8 cellular contexts compared by ENCODE assay signal in the genomic region with DNA sequence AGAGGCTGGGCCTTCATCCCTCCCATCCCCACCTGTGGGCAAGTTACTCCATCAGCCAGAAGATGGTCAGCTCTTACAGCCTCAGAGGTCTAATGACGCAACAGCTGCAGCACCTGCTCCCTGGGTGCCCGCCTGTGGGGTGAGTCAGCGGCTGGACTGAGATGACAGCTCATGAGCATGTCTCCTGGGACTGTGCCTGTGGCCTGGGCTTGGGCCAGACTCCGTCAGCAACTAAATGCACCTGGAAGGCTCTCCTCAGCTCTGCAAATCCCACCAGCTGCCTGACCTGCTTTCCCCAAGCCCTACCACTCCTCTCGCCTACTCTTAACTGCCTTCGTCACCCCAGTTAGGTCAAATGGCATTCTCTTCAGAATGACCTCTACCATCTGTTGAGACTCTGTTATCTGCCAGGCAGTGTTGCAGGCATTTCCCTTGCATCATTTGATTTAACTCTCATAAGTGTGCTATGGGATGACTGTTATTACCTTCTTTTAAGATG. TPM values are rescaled to one million over a fixed set of nuclear protein-coding genes. Genes with fewer than 3 reads are reported as not detected.
DNase-seq lines count a peak whose midpoint lies in the region; ATAC-seq, FAIRE-seq and TF ChIP-seq lines count a peak whose summit lies in the region.

No MANE protein-coding gene starts in this region.

- no peak for FAIRE-seq in frontal cortex (lab: Jason Lieb, UNC)

- no peaks in the 10 kb centered on the region for H3K79me2 ChIP-seq in mesendoderm (ENCODE audit: control insufficient read depth, insufficient read depth, low read length)

- TF ChIP-seq CTCF in BE2C (IDR thresholded peaks at IDR 0.05; ENCODE audit: low read depth, low read length) = no peak
- no peak for TF ChIP-seq CTCF in choroid plexus epithelial cell (conservative IDR thresholded peaks at IDR 0.05; ENCODE audit: low read depth, low read length)

- H3K27ac ChIP-seq in mesendoderm (ENCODE audit: low read depth, low read length) = no peak overlapping the region

- no peak overlapping the region for H3K4ac ChIP-seq in mesendoderm (ENCODE audit: low read depth, low read length)

- H4K5ac ChIP-seq in mesendoderm (ENCODE audit: low read length) = no peak overlapping the region

- no peak overlapping the region for H3K18ac ChIP-seq in mesendoderm (ENCODE audit: low read length)

- H3K9me3 ChIP-seq in BE2C = no peaks in the 10 kb centered on the region

- H3K23ac ChIP-seq in mesendoderm (ENCODE audit: low read length) = no peak overlapping the region

- H2BK5ac ChIP-seq in mesendoderm (ENCODE audit: low read length) = no peak overlapping the region

- H3K4me2 ChIP-seq in mesendoderm (ENCODE audit: low read length) = no peak overlapping the region

- no CpG with 5 or more reads among the region's 6 CpGs for WGBS in mesendoderm (ENCODE audit: extremely low coverage, insufficient coverage, low lambda C conversion rate)

- H3K4me3 ChIP-seq in BE2C (ENCODE audit: low read depth, low read length) (no peak overlapping the region), choroid plexus epithelial cell (ENCODE audit: low read depth, low read length) (no peak overlapping the region), mesendoderm (ENCODE audit: low read length) (no peak overlapping the region)

- no peak overlapping the region for H2BK15ac ChIP-seq in mesendoderm (replicated peaks; ENCODE audit: low read depth)

- peaks cover 75 to 84% of the 10 kb centered on the region in 2 donors for H3K27me3 Mint-ChIP-seq in stimulated activated naive B cell treated with anti-CD40 and anti-IgM and Interleukin-4, amounts not matched to agents 10 μg/mL and 1 μg/mL and 100 μg/mL, for 72 hours

- ATAC-seq in GM21786 (IDR thresholded peaks at IDR 0.05; ENCODE audit: unreplicated experiment) = peak; percentile 84
- peak; percentile 95 to 96 for ATAC-seq in stimulated activated naive B cell treated with anti-CD40 and anti-IgM and Interleukin-4, amounts not matched to agents 10 μg/mL and 1 μg/mL and 100 μg/mL, for 72 hours (replicated peaks)
- ATAC-seq in GM19035 (IDR thresholded peaks at IDR 0.05; ENCODE audit: unreplicated experiment) = no peak

- no peaks in the 10 kb centered on the region for H3K79me1 ChIP-seq in mesendoderm (ENCODE audit: low read length)

- no peak overlapping the region for H4K8ac ChIP-seq in mesendoderm (ENCODE audit: low read depth, low read length)

- DNase-seq in BE2C (peak; percentile 89), NAMALWA (ENCODE audit: low spot score) (peak; percentile 91), choroid plexus epithelial cell (ENCODE audit: low read depth) (peak; percentile 93), mesendoderm (no peak), frontal cortex (ENCODE audit: low spot score in 2 of 2) (no peak)
- DNase-seq in stimulated activated naive B cell treated with anti-CD40 and anti-IgM and Interleukin-4, amounts not matched to agents 10 μg/mL and 1 μg/mL and 100 μg/mL, for 72 hours = peak; percentile 79

- H3K27ac Mint-ChIP-seq in stimulated activated naive B cell treated with anti-CD40 and anti-IgM and Interleukin-4, amounts not matched to agents 10 μg/mL and 1 μg/mL and 100 μg/mL, for 72 hours = peak overlapping the region; percentile 33

- H3K9me3 Mint-ChIP-seq in stimulated activated naive B cell treated with anti-CD40 and anti-IgM and Interleukin-4, amounts not matched to agents 10 μg/mL and 1 μg/mL and 100 μg/mL, for 72 hours = no peaks in the 10 kb centered on the region

- H3K56ac ChIP-seq in mesendoderm (ENCODE audit: low read length) = no peak overlapping the region

- no peak overlapping the region for H3K9ac ChIP-seq in mesendoderm (ENCODE audit: low read length)

- H2AK5ac ChIP-seq in mesendoderm (ENCODE audit: low read length) = no peak overlapping the region

- H3K27me3 ChIP-seq in BE2C (no peaks in the 10 kb centered on the region), mesendoderm (ENCODE audit: insufficient read depth, low read length, poor library complexity) (no peaks in the 10 kb centered on the region)

- H3K36me3 Mint-ChIP-seq in stimulated activated naive B cell treated with anti-CD40 and anti-IgM and Interleukin-4, amounts not matched to agents 10 μg/mL and 1 μg/mL and 100 μg/mL, for 72 hours = no peaks in the 10 kb centered on the region

- no peaks in the 10 kb centered on the region for H3K36me3 ChIP-seq in BE2C
- no peaks in the 10 kb centered on the region for H3K36me3 ChIP-seq in mesendoderm (ENCODE audit: control insufficient read depth, insufficient read depth, low read length)

- no peak overlapping the region for H2BK120ac ChIP-seq in mesendoderm (ENCODE audit: low read depth, low read length)

- H3K4me1 ChIP-seq in BE2C (peaks cover 18% of the 10 kb centered on the region), mesendoderm (ENCODE audit: control insufficient read depth, low read depth, low read length) (no peaks in the 10 kb centered on the region)

- H3K4me1 Mint-ChIP-seq in stimulated activated naive B cell treated with anti-CD40 and anti-IgM and Interleukin-4, amounts not matched to agents 10 μg/mL and 1 μg/mL and 100 μg/mL, for 72 hours = peaks cover 7 to 8% of the 10 kb centered on the region in 2 donors

- H3K4me3 Mint-ChIP-seq in stimulated activated naive B cell treated with anti-CD40 and anti-IgM and Interleukin-4, amounts not matched to agents 10 μg/mL and 1 μg/mL and 100 μg/mL, for 72 hours = no peak overlapping the region

RNA-seq across cellular contexts. Expression of gene ETS2, which starts 47.7 kb away (rescaled TPM):
- 21.9 TPM for polyA plus RNA-seq in BE2C (2012; ENCODE audit: insufficient read depth, insufficient read length, low read depth)
- polyA plus RNA-seq in mesendoderm (2013, experiment 1 of 2) = 54.1 TPM
- polyA plus RNA-seq in mesendoderm (2013, experiment 2 of 2) = 53.4 TPM
- 11.0 TPM for total RNA-seq in frontal cortex

Comparison
In these comparisons a context has a peak if more than half of its experiments do, and no peak if none do; other contexts are left out.
1. DNase-seq: peak in BE2C (single experiment), NAMALWA (single experiment), choroid plexus epithelial cell (single experiment) and stimulated activated naive B cell treated with anti-CD40 and anti-IgM and Interleukin-4, amounts not matched to agents 10 μg/mL and 1 μg/mL and 100 μg/mL, for 72 hours (single experiment); none in mesendoderm (single experiment) and frontal cortex (0 of 2).